ENCODE assay signal across 14 cellular contexts in genomic region chr5:179870952-179871351, GRCh38.
"Had no signal": no experiment of that assay in that cellular context is flagged by ENCODE, and none has a peak within 500 bp of the region (broad histone marks: within the 10 kb centered on the region; RNA-seq: fewer than 3 reads in every experiment).

No MANE protein-coding gene starts in this region.

- H3K4me1 ChIP-seq: pancreas had no signal

- H3K27me3 ChIP-seq: pancreas had no signal

- H3K27ac Mint-ChIP-seq: activated CD4-positive, alpha-beta T cell treated with anti-CD3 and anti-CD28 coated beads, Interleukin-2, amount 10 ng/mL, durations not matched to agents 24 days and 14 days; activated CD8-positive, alpha-beta T cell treated with anti-CD3 and anti-CD28 coated beads for 36 hours; activated T-cell treated with anti-CD3 and anti-CD28 coated beads, Interleukin-2, amount 50 U/mL, for 24 hours; effector memory CD8-positive, alpha-beta T cell; stimulated activated naive B cell treated with anti-CD40 and anti-IgM and Interleukin-4, amounts not matched to agents 10 μg/mL and 1 μg/mL and 100 μg/mL, for 72 hours; T-cell had no signal

- H3K9me3 ChIP-seq: pancreas, thoracic aorta had no signal

- H3K4me3 Mint-ChIP-seq: activated CD4-positive, alpha-beta T cell treated with anti-CD3 and anti-CD28 coated beads, Interleukin-2, amount 10 ng/mL, durations not matched to agents 24 days and 14 days; activated CD8-positive, alpha-beta T cell treated with anti-CD3 and anti-CD28 coated beads for 36 hours; activated naive CD4-positive, alpha-beta T cell treated with anti-CD3 and anti-CD28 coated beads, Interleukin-2, amount 10 ng/mL, durations not matched to agents 7 days and 5 days; activated T-cell treated with anti-CD3 and anti-CD28 coated beads, Interleukin-2, amount 50 U/mL, for 24 hours; effector memory CD8-positive, alpha-beta T cell; stimulated activated naive B cell treated with anti-CD40 and anti-IgM and Interleukin-4, amounts not matched to agents 10 μg/mL and 1 μg/mL and 100 μg/mL, for 72 hours; T-cell had no signal

- H3K4me1 Mint-ChIP-seq: activated naive CD4-positive, alpha-beta T cell treated with anti-CD3 and anti-CD28 coated beads, Interleukin-2, amount 10 ng/mL, durations not matched to agents 7 days and 5 days; T-cell had no signal

- H3K4me3 ChIP-seq: pancreas, thoracic aorta had no signal

- H3K27me3 Mint-ChIP-seq: activated CD4-positive, alpha-beta T cell treated with anti-CD3 and anti-CD28 coated beads, Interleukin-2, amount 10 ng/mL, durations not matched to agents 24 days and 14 days; activated CD8-positive, alpha-beta T cell treated with anti-CD3 and anti-CD28 coated beads for 36 hours; activated naive CD4-positive, alpha-beta T cell treated with anti-CD3 and anti-CD28 coated beads, Interleukin-2, amount 10 ng/mL, durations not matched to agents 7 days and 5 days; activated T-cell treated with anti-CD3 and anti-CD28 coated beads, Interleukin-2, amount 50 U/mL, for 24 hours; effector memory CD8-positive, alpha-beta T cell; stimulated activated naive B cell treated with anti-CD40 and anti-IgM and Interleukin-4, amounts not matched to agents 10 μg/mL and 1 μg/mL and 100 μg/mL, for 72 hours; T-cell had no signal

- H3K27ac ChIP-seq: epithelial cell of prostate, pancreas, thoracic aorta had no signal

- DNase-seq: activated CD4-positive, CD25-positive, alpha-beta regulatory T cell; activated naive CD4-positive, alpha-beta T cell treated with anti-CD3 and anti-CD28 coated beads, Interleukin-2, amount 10 ng/mL, durations not matched to agents 7 days and 5 days; activated T-cell treated with anti-CD3 and anti-CD28 coated beads, Interleukin-2, amount 50 U/mL, for 24 hours; effector memory CD8-positive, alpha-beta T cell; foreskin fibroblast; stimulated activated naive B cell treated with anti-CD40 and anti-IgM and Interleukin-4, amounts not matched to agents 10 μg/mL and 1 μg/mL and 100 μg/mL, for 72 hours; T-cell had no signal

- H3K9me3 Mint-ChIP-seq: activated CD4-positive, alpha-beta T cell treated with anti-CD3 and anti-CD28 coated beads, Interleukin-2, amount 10 ng/mL, durations not matched to agents 24 days and 14 days; activated CD8-positive, alpha-beta T cell treated with anti-CD3 and anti-CD28 coated beads for 36 hours; activated naive CD4-positive, alpha-beta T cell treated with anti-CD3 and anti-CD28 coated beads, Interleukin-2, amount 10 ng/mL, durations not matched to agents 7 days and 5 days; activated T-cell treated with anti-CD3 and anti-CD28 coated beads, Interleukin-2, amount 50 U/mL, for 24 hours; effector memory CD8-positive, alpha-beta T cell; stimulated activated naive B cell treated with anti-CD40 and anti-IgM and Interleukin-4, amounts not matched to agents 10 μg/mL and 1 μg/mL and 100 μg/mL, for 72 hours; T-cell had no signal

- ATAC-seq: effector memory CD8-positive, alpha-beta T cell; T-cell had no signal

- FAIRE-seq: astrocyte, kidney, pancreas had no signal
